In the genomic region with DNA sequence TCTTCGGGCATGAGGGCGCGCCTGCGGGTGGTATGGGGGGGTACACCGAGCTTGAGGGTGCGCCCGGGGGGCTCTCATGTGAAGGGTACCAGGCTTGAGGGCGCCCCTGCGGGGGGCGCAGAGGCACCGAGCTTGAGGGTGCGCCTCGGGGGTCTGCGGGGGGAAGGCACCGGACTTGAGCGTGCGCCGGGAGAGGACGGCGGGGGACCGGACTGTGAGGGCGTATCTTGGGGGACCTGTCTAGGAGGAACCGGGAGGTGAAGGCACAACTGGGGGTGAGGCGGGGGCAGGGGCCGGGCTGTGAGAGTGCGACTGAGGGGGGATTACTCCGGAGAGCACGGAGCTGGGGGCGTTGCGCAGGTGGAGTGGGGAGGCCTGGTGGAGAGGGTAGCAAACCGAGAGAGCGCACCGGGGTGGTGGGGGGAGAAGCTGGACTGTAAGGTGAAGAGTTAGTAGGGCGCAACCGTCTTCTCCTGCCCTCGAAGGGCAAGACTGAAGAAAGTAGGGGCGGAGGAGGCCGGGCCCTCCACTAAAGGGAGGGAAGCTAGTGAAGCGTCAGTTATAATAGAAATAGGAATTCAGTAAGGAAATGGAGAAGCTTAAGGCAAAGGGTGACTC, we compare ENCODE assay signal across 8 cellular contexts. TPM values are rescaled to one million over a fixed set of nuclear protein-coding genes. Genes with fewer than 3 reads are reported as not detected.
DNase-seq lines count a peak whose midpoint lies in the region; ATAC-seq, FAIRE-seq and TF ChIP-seq lines count a peak whose summit lies in the region.

No MANE protein-coding gene starts in this region.

- CTCF ChIA-PET in K562 (lab: Yijun Ruan, JAX; ENCODE audit: low intra/inter-chr PET ratio) = interaction anchor here (1.1 kb wide), 1 partner anchor 102 kb away, joined by 6 read pairs; no protein-coding TSS in a partner anchor

- peak; percentile 0 for ATAC-seq in K562
- no peak for ATAC-seq in GM19324 (IDR thresholded peaks at IDR 0.05; ENCODE audit: low FRiP score, unreplicated experiment)
- ATAC-seq in HG02840 (IDR thresholded peaks at IDR 0.05; ENCODE audit: low FRiP score, unreplicated experiment) = no peak

- H3K9me2 ChIP-seq in SU-DHL-6 (replicated peaks; ENCODE audit: insufficient read depth, low read length) = no peaks in the 10 kb centered on the region

- H3K27ac ChIP-seq in SU-DHL-6 (ENCODE audit: low read depth, low read length) (peak overlapping the region; percentile 93), K562 (ENCODE audit: extremely low read depth, low read depth, low read length) (peak overlapping the region; percentile 96)

- 5% methylated on average over 23 of the region's 39 CpGs for WGBS in K562 (ENCODE audit: insufficient coverage, low coverage, missing lambda C conversion rate)

- H3K79me2 ChIP-seq in SU-DHL-6 (ENCODE audit: insufficient read depth, low read length) (peaks cover 37% of the 10 kb centered on the region), K562 (ENCODE audit: control insufficient read depth, insufficient read depth, low read length) (peaks cover 53% of the 10 kb centered on the region)

- H3K9ac ChIP-seq in SU-DHL-6 (ENCODE audit: low read length) (peak overlapping the region; percentile 99), K562 (ENCODE audit: insufficient read depth in 1 of 2, low read depth in 2 of 2, low read length in 2 of 2) (peak overlapping the region; percentile 86 to 100)

- H3F3A ChIP-seq in SU-DHL-6 (ENCODE audit: insufficient read depth) = peaks cover 29% of the 10 kb centered on the region

- no peak for FAIRE-seq in K562 (lab: Jason Lieb, UNC)

- no peak for TF ChIP-seq CTCF in GM13977 (IDR thresholded peaks at IDR 0.05; ENCODE audit: extremely low read depth, insufficient read depth, missing control alignments)
- no peak for TF ChIP-seq CTCF in SU-DHL-6 (IDR thresholded peaks at IDR 0.05; ENCODE audit: insufficient read depth, low read length, poor library complexity, severe bottlenecking)
- TF ChIP-seq CTCF in K562 (IDR thresholded peaks at IDR 0.05 in 2 of 3, conservative IDR thresholded peaks at IDR 0.05 in 1 of 3; ENCODE audit: insufficient read depth in 2 of 3, low read depth in 1 of 3, low read length in 3 of 3) = no peak

- H3K36me3 ChIP-seq in SU-DHL-6 (ENCODE audit: low read length) (no peaks in the 10 kb centered on the region), K562 (ENCODE audit: control insufficient read depth, insufficient read depth, low read length) (peaks cover 3% of the 10 kb centered on the region; the same call in 1 of the 3 replicates)

- no peak for TF ChIP-seq POLR2A in K562 (conservative IDR thresholded peaks at IDR 0.05)

- in situ Hi-C loops in GM13977 (cut with MboI; ENCODE audit: low pct_unique_long_range_greater_than_20kb, low sequenced_read_pairs, unreplicated experiment) = no loop called here
- in situ Hi-C loops in K562 (cut with MboI) = no loop called here

- no peaks in the 10 kb centered on the region for H3K9me1 ChIP-seq in K562 (ENCODE audit: control insufficient read depth, insufficient read depth, low read length)

- intact Hi-C loops in K562 (cut with micrococcal nuclease) = no loop called here

- H3K27me3 ChIP-seq in SU-DHL-6 (ENCODE audit: low read length) (no peaks in the 10 kb centered on the region), K562 (ENCODE audit: control insufficient read depth in 2 of 2, insufficient read depth in 2 of 2, low read length in 2 of 2) (no peaks in the 10 kb centered on the region)

- H3K9me3 ChIP-seq in SU-DHL-6 (ENCODE audit: insufficient read depth, low read length) (no peaks in the 10 kb centered on the region), K562 (replicated peaks; ENCODE audit: control insufficient read depth, insufficient read depth, low read depth, low read length) (no peaks in the 10 kb centered on the region)

- H2AFZ ChIP-seq in SU-DHL-6 (ENCODE audit: low read depth, low read length, severe bottlenecking) (peak overlapping the region; percentile 86), K562 (ENCODE audit: low read depth, low read length) (peak overlapping the region; percentile 78)

- peak overlapping the region; percentile 76 for H3K4me3 ChIP-seq in SU-DHL-6 (ENCODE audit: insufficient read depth, low read length, poor library complexity, severe bottlenecking)
- H3K4me3 ChIP-seq in K562 = peak overlapping the region; percentile 90

- DNase-seq in GM13977 (ENCODE audit: low spot score) (peak; percentile 44), K562 (ENCODE audit: extremely low read depth in 1 of 4, low spot score in 3 of 4) (peak; percentile 31 to 43 (median 38)), iPS-NIHi7 (ENCODE audit: extremely low spot score) (peak; percentile 43), NCI-H1436 (lab: John Stamatoyannopoulos, UW) (no peak)
- DNase-seq in stimulated activated CD4-positive, alpha-beta T cell treated with anti-CD3 and anti-CD28 coated beads, Interleukin-15, amount 100 ng/mL, for 24 hours = peak; percentile 59

- POLR2A ChIA-PET in K562 (lab: Yijun Ruan, JAX) = interaction anchor here (0.6 to 3.0 kb wide), 10 partner anchors 10 to 561 kb away, joined by 3 to 25 read pairs (median 5); partner anchors contain the start of gene CXCR5

- no peak for TF ChIP-seq EP300 in K562 (IDR thresholded peaks at IDR 0.05; ENCODE audit: low read length)

- no TSS peak for BruUV-seq in K562 (replicated peaks; lab: Mats Ljungman, UMichigan)

- no peak for TF ChIP-seq RAD21 in K562 (CRISPR knock-in tag; conservative IDR thresholded peaks at IDR 0.05 in 1 of 2, IDR thresholded peaks at IDR 0.05 in 1 of 2)

- H3K4me2 ChIP-seq in SU-DHL-6 (ENCODE audit: low read depth, low read length, poor library complexity, severe bottlenecking) (peak overlapping the region; percentile 73), K562 (ENCODE audit: insufficient read depth, low read length) (peak overlapping the region; percentile 81)

- H4K20me1 ChIP-seq in SU-DHL-6 (ENCODE audit: low read depth, low read length) = peaks cover 8% of the 10 kb centered on the region
- H4K20me1 ChIP-seq in K562 (replicated peaks; ENCODE audit: control insufficient read depth, insufficient read depth, low read length) = peaks cover 3% of the 10 kb centered on the region; the same call in 1 of the 2 replicates

- peaks cover 3 to 18% of the 10 kb centered on the region in 2 experiments; a peak in 3 of 5 replicates for H3K4me1 ChIP-seq in K562 (replicated peaks in 1 of 2; ENCODE audit: control insufficient read depth in 2 of 2, insufficient read depth in 2 of 2, low read length in 2 of 2)

RNA-seq across cellular contexts. Expression of gene DDX6, which starts 1.1 kb away (rescaled TPM):
- total RNA-seq in K562 (2011; cell fraction: chromatin; rRNA removed; ENCODE audit: low replicate concordance) = 109 and 203 TPM in 2 replicates
- total RNA-seq in K562 (2011; cell fraction: nucleolus; rRNA removed) = 59.6 and 63.2 TPM in 2 replicates
- total RNA-seq in K562 (2011; cell fraction: nucleoplasm; rRNA removed) = 92.8 and 138 TPM in 2 replicates
- total RNA-seq in K562 (2014; rRNA removed) (37.5 and 37.7 TPM in 2 replicates), K562 (2014; rRNA removed; fragmentation: Illumina TruSeq; extraction: Trizol) (76.6 and 85.4 TPM in 2 replicates), K562 (2015; rRNA removed; fragmentation: Illumina TruSeq; extraction: Trizol) (56.8 and 62.6 TPM in 2 replicates), K562 (2021) (87.9 and 102 TPM in 2 replicates)
- polyA plus RNA-seq in K562 (2011; rRNA removed) (55.3 and 65.6 TPM in 2 replicates), K562 (2014; fragmentation: Illumina TruSeq; extraction: Trizol) (54.3 and 58.2 TPM in 2 replicates), K562 (2014; fragmentation: Nextera tagmentation; extraction: Ambion mirVana) (10 to 100 TPM in 1 of 2 experiments, 1 to 10 TPM in 1; 10.0 to 15.5 TPM), K562 (2014; rRNA removed) (24.6 and 27.4 TPM in 2 replicates)
- polyA plus RNA-seq in K562 (2011; cell fraction: cytosol; rRNA removed) = 12.6 and 25.4 TPM in 2 replicates
- 16.3 and 23.1 TPM in 2 replicates for polyA plus RNA-seq in K562 (2011; cell fraction: nucleus; rRNA removed)
- polyA plus RNA-seq in K562 (2012) = 25.0 and 35.6 TPM in 2 replicates
- polyA minus RNA-seq in K562 (2011; rRNA and poly(A)+ RNA removed) = 261 and 264 TPM in 2 replicates
- polyA minus RNA-seq in K562 (2011; cell fraction: cytosol; rRNA and poly(A)+ RNA removed) = 49.8 and 75.0 TPM in 2 replicates
- polyA minus RNA-seq in K562 (2011; cell fraction: nucleus; rRNA and poly(A)+ RNA removed) = 30.6 and 61.4 TPM in 2 replicates
